13 cellular contexts compared by ENCODE assay signal in genomic region chr10:15201589-15202300, GRCh38. TPM values are rescaled to one million over a fixed set of nuclear protein-coding genes. Genes with fewer than 3 reads are reported as not detected.
A peak's percentile ranks its signal among the peaks of the same experiment; 100 is the strongest.
DNase-seq lines count a peak whose midpoint lies in the region; ATAC-seq and TF ChIP-seq lines count a peak whose summit lies in the region.
"Had no signal": no experiment of that assay in that cellular context is flagged by ENCODE, and none has a peak within 500 bp of the region (broad histone marks: within the 10 kb centered on the region; RNA-seq: fewer than 3 reads in every experiment).

No MANE protein-coding gene starts in this region.

- H3K27me3 Mint-ChIP-seq in Calu3 (ENCODE audit: unreplicated experiment), result peaks cover 11% of the 10 kb centered on the region
- no peaks in the 10 kb centered on the region for H3K27me3 Mint-ChIP-seq in naive thymus-derived CD8-positive, alpha-beta T cell
- H3K27me3 Mint-ChIP-seq in activated CD8-positive, alpha-beta T cell treated with anti-CD3 and anti-CD28 coated beads for 36 hours, result no peaks in the 10 kb centered on the region

- intact Hi-C loops in Calu3 (cut with micrococcal nuclease; ENCODE audit: unreplicated experiment), result loop anchor here (2.0 kb wide), 1 partner anchor 31 kb away; no protein-coding TSS in a partner anchor
- intact Hi-C loops in PC-3 (cut with micrococcal nuclease), result loop anchor here (5.0 kb wide), 2 partner anchors 34 to 79 kb away; partner anchors contain the start of gene NMT2
- intact Hi-C loops in activated CD8-positive, alpha-beta T cell treated with anti-CD3 and anti-CD28 coated beads for 36 hours (cut with micrococcal nuclease), result no loop called here

- H3K9ac ChIP-seq in PC-3 (ENCODE audit: low read length), result no peak overlapping the region

- H3K27ac ChIP-seq in PC-3 (ENCODE audit: low read length), result peak overlapping the region; percentile 57
- H3K27ac ChIP-seq: WERI-Rb-1 had no signal

- no peak overlapping the region for H3K27ac Mint-ChIP-seq in Calu3 (ENCODE audit: unreplicated experiment)
- peak overlapping the region in 6 of 10 donors; percentile 1 to 75 (median 30) for H3K27ac Mint-ChIP-seq in naive thymus-derived CD8-positive, alpha-beta T cell
- H3K27ac Mint-ChIP-seq in activated CD8-positive, alpha-beta T cell treated with anti-CD3 and anti-CD28 coated beads for 36 hours, result no peak overlapping the region

- no peak for TF ChIP-seq CTCF in Calu3 (IDR thresholded peaks at IDR 0.05; ENCODE audit: unreplicated experiment)
- TF ChIP-seq CTCF in PC-3 (conservative IDR thresholded peaks at IDR 0.05; ENCODE audit: low read depth, low read length), result no peak
- no peak for TF ChIP-seq CTCF in activated CD8-positive, alpha-beta T cell treated with anti-CD3 and anti-CD28 coated beads for 36 hours (IDR thresholded peaks at IDR 0.05)

- no peak overlapping the region for H3K4me3 ChIP-seq in PC-3 (ENCODE audit: low read length)

- no peaks in the 10 kb centered on the region for H4K20me1 ChIP-seq in PC-3 (ENCODE audit: low read length)

- peaks cover 49% of the 10 kb centered on the region for H3K4me1 ChIP-seq in PC-3 (ENCODE audit: insufficient read depth, low read length)

- no peaks in the 10 kb centered on the region for H3K9me3 Mint-ChIP-seq in Calu3 (ENCODE audit: low read depth, unreplicated experiment)
- H3K9me3 Mint-ChIP-seq in naive thymus-derived CD8-positive, alpha-beta T cell, result no peaks in the 10 kb centered on the region
- no peaks in the 10 kb centered on the region for H3K9me3 Mint-ChIP-seq in activated CD8-positive, alpha-beta T cell treated with anti-CD3 and anti-CD28 coated beads for 36 hours

- peaks cover 5% of the 10 kb centered on the region for H3K36me3 Mint-ChIP-seq in Calu3 (ENCODE audit: insufficient read depth, unreplicated experiment)
- no peaks in the 10 kb centered on the region for H3K36me3 Mint-ChIP-seq in naive thymus-derived CD8-positive, alpha-beta T cell
- no peaks in the 10 kb centered on the region for H3K36me3 Mint-ChIP-seq in activated CD8-positive, alpha-beta T cell treated with anti-CD3 and anti-CD28 coated beads for 36 hours (ENCODE audit: low read depth)
- H3K36me3 Mint-ChIP-seq: naive B cell had no signal

- peaks cover 33% of the 10 kb centered on the region for H3K4me1 Mint-ChIP-seq in Calu3 (ENCODE audit: low read depth, unreplicated experiment)
- H3K4me1 Mint-ChIP-seq in naive thymus-derived CD8-positive, alpha-beta T cell, result peaks cover 15 to 51% (median 32%) of the 10 kb centered on the region in 4 donors
- peaks cover 25% of the 10 kb centered on the region for H3K4me1 Mint-ChIP-seq in activated CD8-positive, alpha-beta T cell treated with anti-CD3 and anti-CD28 coated beads for 36 hours (ENCODE audit: low read depth)

- no peaks in the 10 kb centered on the region for H3K27me3 ChIP-seq in PC-3 (ENCODE audit: low read length)

- no peaks in the 10 kb centered on the region for H3K36me3 ChIP-seq in PC-3 (ENCODE audit: low read depth, low read length)
- H3K36me3 ChIP-seq: WERI-Rb-1 had no signal

- CTCF ChIA-PET in Calu3 (lab: Charles Lee), result no interaction called here
- CTCF ChIA-PET in PC-3 (lab: Charles Lee), result interaction anchor here (1.0 kb wide), 1 partner anchor 10 kb away, joined by 4 read pairs; no protein-coding TSS in a partner anchor
- CTCF ChIA-PET in activated CD8-positive, alpha-beta T cell treated with anti-CD3 and anti-CD28 coated beads for 36 hours (lab: Charles Lee), result interaction anchor here (0.7 to 2.3 kb wide), 3 partner anchors 12 to 35 kb away, joined by 3 to 8 read pairs (median 5); no protein-coding TSS in a partner anchor

- H3K9me3 ChIP-seq in PC-3 (ENCODE audit: low read length), result no peaks in the 10 kb centered on the region

- H3K9me2 ChIP-seq in PC-3 (replicated peaks; ENCODE audit: low read length), result no peaks in the 10 kb centered on the region

- H2AFZ ChIP-seq in PC-3 (ENCODE audit: low read length), result no peak overlapping the region

- H3K79me2 ChIP-seq in PC-3 (ENCODE audit: low read length), result no peaks in the 10 kb centered on the region

- no peak for DNase-seq in Calu3
- DNase-seq in PC-3, result peak; percentile 46
- peak; percentile 22 for DNase-seq in dedifferentiated amniotic fluid mesenchymal stem cell (ENCODE audit: extremely low spot score)
- DNase-seq in naive thymus-derived CD8-positive, alpha-beta T cell, result no peak
- no peak for DNase-seq in DMS53 (lab: John Stamatoyannopoulos, UW)
- no peak for DNase-seq in stimulated activated CD4-positive, alpha-beta T cell treated with anti-CD3 and anti-CD28 coated beads, Interleukin-1b, Interleukin-23, amount 100 ng/mL, for 48 hours
- no peak for DNase-seq in activated CD8-positive, alpha-beta T cell treated with anti-CD3 and anti-CD28 coated beads for 36 hours
- DNase-seq in T-helper 9 cell, result no peak
- DNase-seq: activated T-cell treated with anti-CD3 and anti-CD28 coated beads for 4 hours, aorta, naive B cell, RPMI8226, WERI-Rb-1 had no signal

- peak; percentile 29 for ATAC-seq in PC-3
- ATAC-seq in naive thymus-derived CD8-positive, alpha-beta T cell, result no peak
- ATAC-seq in activated CD8-positive, alpha-beta T cell treated with anti-CD3 and anti-CD28 coated beads for 36 hours, result no peak

- POLR2A ChIA-PET in PC-3 (lab: Charles Lee; ENCODE audit: unreplicated experiment), result no interaction called here
- POLR2A ChIA-PET in naive thymus-derived CD8-positive, alpha-beta T cell (lab: Charles Lee), result interaction anchor here (0.9 to 2.9 kb wide), 4 partner anchors 9 to 33 kb away, joined by 3 to 14 read pairs (median 5); partner anchors contain the start of gene NMT2
- POLR2A ChIA-PET in activated CD8-positive, alpha-beta T cell treated with anti-CD3 and anti-CD28 coated beads for 36 hours (lab: Charles Lee), result interaction anchor here (0.6 to 0.7 kb wide), 2 partner anchors 32 to 67 kb away, joined by 3 read pairs; no protein-coding TSS in a partner anchor

- BruUV-seq in Calu3 (replicated peaks; lab: Mats Ljungman, UMichigan) (no TSS peak), PC-3 (replicated peaks; lab: Mats Ljungman, UMichigan) (no TSS peak)

- H3K4me3 Mint-ChIP-seq in Calu3 (ENCODE audit: low read depth, unreplicated experiment), result peak overlapping the region; percentile 37
- no peak overlapping the region for H3K4me3 Mint-ChIP-seq in naive thymus-derived CD8-positive, alpha-beta T cell
- no peak overlapping the region for H3K4me3 Mint-ChIP-seq in activated CD8-positive, alpha-beta T cell treated with anti-CD3 and anti-CD28 coated beads for 36 hours

- peak overlapping the region; percentile 48 for H3K4me2 ChIP-seq in PC-3 (ENCODE audit: low read length)

- H3F3A ChIP-seq in PC-3 (ENCODE audit: low read length, unreplicated experiment), result no peaks in the 10 kb centered on the region

RNA-seq across cellular contexts. Expression of gene NMT2, which starts 33.3 kb away (rescaled TPM):
- total RNA-seq in Calu3 (2022) (7.5 and 8.6 TPM in 2 replicates), PC-3 (2014; rRNA removed) (11.0 and 14.4 TPM in 2 replicates)
- 10 to 100 TPM; 81.3 to 86.4 TPM for total RNA-seq in naive thymus-derived CD8-positive, alpha-beta T cell
- 10 to 100 TPM; 31.7 to 40.4 (median 34.9) TPM for polyA plus RNA-seq in naive thymus-derived CD8-positive, alpha-beta T cell
- total RNA-seq in activated CD8-positive, alpha-beta T cell treated with anti-CD3 and anti-CD28 coated beads for 36 hours, result 10 to 100 TPM; 15.9 to 16.2 TPM

Comparison
In these comparisons a context has a peak if more than half of its experiments do, and no peak if none do; other contexts are left out.
1. DNase-seq: peak in PC-3 (single experiment) and dedifferentiated amniotic fluid mesenchymal stem cell (single experiment); none in Calu3 (single experiment), naive thymus-derived CD8-positive, alpha-beta T cell (0 of 10), DMS53 (single experiment), stimulated activated CD4-positive, alpha-beta T cell treated with anti-CD3 and anti-CD28 coated beads, Interleukin-1b, Interleukin-23, amount 100 ng/mL, for 48 hours (single experiment), activated CD8-positive, alpha-beta T cell treated with anti-CD3 and anti-CD28 coated beads for 36 hours (single experiment) and T-helper 9 cell (single experiment).
2. H3K27ac Mint-ChIP-seq: peak in naive thymus-derived CD8-positive, alpha-beta T cell (6 of 10); none in Calu3 (single experiment) and activated CD8-positive, alpha-beta T cell treated with anti-CD3 and anti-CD28 coated beads for 36 hours (single experiment).